9 cellular contexts compared by ENCODE assay signal in the genomic region with DNA sequence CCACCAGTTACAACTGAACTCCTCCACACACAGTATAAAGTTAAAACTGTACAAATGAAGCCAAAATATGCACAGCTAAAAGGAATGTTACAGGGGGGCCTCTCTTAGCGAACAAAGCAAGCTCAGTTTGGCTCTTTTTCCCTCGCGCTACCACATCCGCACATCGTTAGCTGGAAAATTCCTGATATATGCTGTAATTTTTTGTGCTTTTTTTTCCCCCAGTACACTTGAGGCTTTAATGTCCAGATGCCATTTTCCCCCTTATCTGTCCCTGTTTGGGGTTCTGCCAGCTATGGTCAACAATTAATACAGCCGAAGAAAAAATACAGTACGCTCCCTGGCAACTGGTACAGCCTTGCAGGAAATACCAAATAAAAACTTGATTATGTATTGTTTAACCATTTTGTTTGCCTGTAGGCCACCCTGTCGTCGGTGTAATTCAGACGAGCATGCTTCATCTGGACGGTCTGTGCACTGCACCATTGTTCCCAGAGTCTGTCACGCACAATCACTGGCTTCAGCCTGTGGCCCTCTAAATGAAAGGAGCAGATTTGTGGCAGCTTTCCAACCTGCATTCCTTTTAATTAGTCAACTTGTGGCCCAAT.
DNase-seq lines count a peak whose midpoint lies in the region; ATAC-seq, FAIRE-seq and TF ChIP-seq lines count a peak whose summit lies in the region.
"Had no signal": no experiment of that assay in that cellular context is flagged by ENCODE, and none has a peak within 500 bp of the region (broad histone marks: within the 10 kb centered on the region; RNA-seq: fewer than 3 reads in every experiment).

No MANE protein-coding gene starts in this region.

- intact Hi-C loops in Right ventricle myocardium inferior (cut with DNase I), result loop anchor here (2.0 to 10.0 kb wide), 3 partner anchors 66 to 174 kb away; a partner anchor contains a TSS
- intact Hi-C loops in cardiac septum (cut with DNase I), result loop anchor here (10.0 kb wide), 2 partner anchors 64 to 356 kb away; no protein-coding TSS in a partner anchor
- intact Hi-C loops in endothelial cell of umbilical vein (cut with micrococcal nuclease), result loop anchor here (1.0 kb wide), 8 partner anchors 20 to 357 kb away; no protein-coding TSS in a partner anchor
- intact Hi-C loops in mucosa of descending colon (cut with DNase I, micrococcal nuclease), result loop anchor here in 1 of 2 donors (5.0 to 10.0 kb wide), 2 partner anchors 74 to 134 kb away; no protein-coding TSS in a partner anchor
- intact Hi-C loops in vagina (cut with DNase I), result no loop called here
- intact Hi-C loops in activated CD4-positive, alpha-beta T cell treated with anti-CD3 and anti-CD28 coated beads, Interleukin-2, amount 10 ng/mL, durations not matched to agents 24 days and 14 days (cut with micrococcal nuclease), result loop anchor here (5.0 kb wide), 1 partner anchor 64 kb away; no protein-coding TSS in a partner anchor

- TF ChIP-seq POLR2A in endothelial cell of umbilical vein (IDR thresholded peaks at IDR 0.05; ENCODE audit: low read depth, low read length) (peak; percentile 35), vagina (IDR thresholded peaks at IDR 0.05) (no peak)

- ATAC-seq in Right ventricle myocardium inferior (peak; percentile 67), mucosa of descending colon (peak; percentile 62)

- H3K27ac ChIP-seq in endothelial cell of umbilical vein (ENCODE audit: insufficient read depth, low read depth, low read length) (peak overlapping the region; percentile 75), vagina (peak overlapping the region; percentile 60)
- H3K27ac ChIP-seq: C4-2B had no signal

- H3K36me3 ChIP-seq in endothelial cell of umbilical vein (ENCODE audit: control insufficient read depth in 2 of 2, extremely low read depth in 1 of 2, insufficient read depth in 2 of 2, low read length in 2 of 2) (no peaks in the 10 kb centered on the region), mucosa of descending colon (ENCODE audit: low read depth) (no peaks in the 10 kb centered on the region), vagina (no peaks in the 10 kb centered on the region)

- H3K27me3 ChIP-seq in endothelial cell of umbilical vein (ENCODE audit: control insufficient read depth in 2 of 2, insufficient read depth in 2 of 2, low read length in 2 of 2) (no peaks in the 10 kb centered on the region), vagina (no peaks in the 10 kb centered on the region)

- H3K4me3 ChIP-seq in endothelial cell of umbilical vein (replicated peaks in 1 of 3; ENCODE audit: insufficient read depth in 1 of 3, low read depth in 1 of 3, low read length in 3 of 3) (peak overlapping the region in 1 of 3 experiments; percentile 1), mucosa of descending colon (no peak overlapping the region), vagina (no peak overlapping the region)

- DNase-seq in Right ventricle myocardium inferior (ENCODE audit: missing footprints) (no peak), cardiac septum (ENCODE audit: low spot score) (no peak), endothelial cell of umbilical vein (ENCODE audit: low read depth, low spot score) (peak; percentile 95), mucosa of descending colon (peak in 2 of 3 donors; percentile 30 to 51), vagina (ENCODE audit: extremely low spot score in 2 of 2) (no peak), NCI-H2029 (lab: John Stamatoyannopoulos, UW) (no peak), NCI-H187 (lab: John Stamatoyannopoulos, UW) (no peak)
- DNase-seq in activated CD4-positive, alpha-beta T cell treated with anti-CD3 and anti-CD28 coated beads, Interleukin-2, amount 10 ng/mL, durations not matched to agents 24 days and 14 days, result no peak

- CTCF ChIA-PET in endothelial cell of umbilical vein (lab: Charles Lee), result interaction anchor here (0.5 to 6.0 kb wide), 16 partner anchors 15 to 313 kb away, joined by 3 to 77 read pairs (median 4); a partner anchor contains a TSS

- H3K4me1 ChIP-seq in endothelial cell of umbilical vein (ENCODE audit: control insufficient read depth, extremely low read depth, insufficient read depth, low read length) (peaks cover 44% of the 10 kb centered on the region), mucosa of descending colon (ENCODE audit: low read depth) (peaks cover 15% of the 10 kb centered on the region), vagina (peaks cover 31% of the 10 kb centered on the region)

- H3K9me1 ChIP-seq in endothelial cell of umbilical vein (replicated peaks; ENCODE audit: control insufficient read depth, extremely low read depth, insufficient read depth, low read length), result no peaks in the 10 kb centered on the region

- H3K4me1 Mint-ChIP-seq in activated CD4-positive, alpha-beta T cell treated with anti-CD3 and anti-CD28 coated beads, Interleukin-2, amount 10 ng/mL, durations not matched to agents 24 days and 14 days, result peaks cover 39% of the 10 kb centered on the region

- H3K9me3 Mint-ChIP-seq in activated CD4-positive, alpha-beta T cell treated with anti-CD3 and anti-CD28 coated beads, Interleukin-2, amount 10 ng/mL, durations not matched to agents 24 days and 14 days, result peaks cover 4% of the 10 kb centered on the region

- peak overlapping the region; percentile 51 for H3K4me2 ChIP-seq in endothelial cell of umbilical vein (ENCODE audit: insufficient read depth, low read length)

- H3K27ac Mint-ChIP-seq in activated CD4-positive, alpha-beta T cell treated with anti-CD3 and anti-CD28 coated beads, Interleukin-2, amount 10 ng/mL, durations not matched to agents 24 days and 14 days, result no peak overlapping the region

- peak overlapping the region; percentile 0 for H2AFZ ChIP-seq in endothelial cell of umbilical vein (ENCODE audit: low read depth, low read length)

- H3K36me3 Mint-ChIP-seq in activated CD4-positive, alpha-beta T cell treated with anti-CD3 and anti-CD28 coated beads, Interleukin-2, amount 10 ng/mL, durations not matched to agents 24 days and 14 days (ENCODE audit: low read depth), result peaks cover 30% of the 10 kb centered on the region

- POLR2A ChIA-PET in endothelial cell of umbilical vein (lab: Charles Lee), result interaction anchor here (1.0 kb wide), 1 partner anchor 65 kb away, joined by 6 read pairs; no protein-coding TSS in a partner anchor

- H3K79me2 ChIP-seq in endothelial cell of umbilical vein (ENCODE audit: control insufficient read depth, insufficient read depth, low read length), result no peaks in the 10 kb centered on the region

- H3K27me3 Mint-ChIP-seq in activated CD4-positive, alpha-beta T cell treated with anti-CD3 and anti-CD28 coated beads, Interleukin-2, amount 10 ng/mL, durations not matched to agents 24 days and 14 days, result no peaks in the 10 kb centered on the region

- H3K9ac ChIP-seq in endothelial cell of umbilical vein (replicated peaks; ENCODE audit: extremely low read depth, insufficient read depth, low read length), result peak overlapping the region; percentile 83

- H3K9me3 ChIP-seq in endothelial cell of umbilical vein (replicated peaks; ENCODE audit: control insufficient read depth, insufficient read depth, low read length) (no peaks in the 10 kb centered on the region), mucosa of descending colon (no peaks in the 10 kb centered on the region), vagina (no peaks in the 10 kb centered on the region)

- no peaks in the 10 kb centered on the region for H4K20me1 ChIP-seq in endothelial cell of umbilical vein (replicated peaks; ENCODE audit: control insufficient read depth, extremely low read depth, insufficient read depth, low read length)

- dilution Hi-C loops in endothelial cell of umbilical vein (cut with MboI; ENCODE audit: extremely low pct_ligation_motif_present, low sequenced_read_pairs), result no loop called here

- no peak for TF ChIP-seq CTCF in endothelial cell of umbilical vein (IDR thresholded peaks at IDR 0.05; ENCODE audit: extremely low read depth in 1 of 2, insufficient read depth in 1 of 2, low read depth in 1 of 2, low read length in 2 of 2)
- TF ChIP-seq CTCF in mucosa of descending colon (IDR thresholded peaks at IDR 0.05), result no peak
- no peak for TF ChIP-seq CTCF in vagina (IDR thresholded peaks at IDR 0.05)

- BruUV-seq in endothelial cell of umbilical vein (replicated peaks; lab: Mats Ljungman, UMichigan), result no TSS peak

- peak; percentile 78 for FAIRE-seq in endothelial cell of umbilical vein (lab: Jason Lieb, UNC)

- H3K4me3 Mint-ChIP-seq in activated CD4-positive, alpha-beta T cell treated with anti-CD3 and anti-CD28 coated beads, Interleukin-2, amount 10 ng/mL, durations not matched to agents 24 days and 14 days, result no peak overlapping the region

TF ChIP-seq in endothelial cell of umbilical vein, 7 proteins besides CTCF, POLR2A, EP300 and RAD21:
- TF ChIP-seq JUN (IDR thresholded peaks at IDR 0.05; ENCODE audit: borderline replicate concordance, insufficient read depth, insufficient read length, low read depth), result peak; percentile 72
- no peak for TF ChIP-seq GATA2 (IDR thresholded peaks at IDR 0.05; ENCODE audit: insufficient read depth, insufficient read length, low read depth, low read length)
- peak; percentile 28 for TF ChIP-seq MYC (IDR thresholded peaks at IDR 0.05; ENCODE audit: low read depth, low read length)

Comparison
In these comparisons a context has a peak if more than half of its experiments do, and no peak if none do; other contexts are left out.
1. DNase-seq: peak in endothelial cell of umbilical vein (single experiment) and mucosa of descending colon (2 of 3); none in Right ventricle myocardium inferior (single experiment), cardiac septum (single experiment), vagina (0 of 2), activated CD4-positive, alpha-beta T cell treated with anti-CD3 and anti-CD28 coated beads, Interleukin-2, amount 10 ng/mL, durations not matched to agents 24 days and 14 days (single experiment), NCI-H2029 (single experiment) and NCI-H187 (0 of 2).